In genomic region chr12:16021026-16021425, GRCh38 we compare ENCODE assay signal across 9 cellular contexts.
"Had no signal": no experiment of that assay in that cellular context is flagged by ENCODE, and none has a peak within 500 bp of the region (broad histone marks: within the 10 kb centered on the region; RNA-seq: fewer than 3 reads in every experiment).

No MANE protein-coding gene starts in this region.

- FAIRE-seq: H1, HTR-8/SVneo, K562 had no signal

- DNase-seq: H7, IMR-90, KG1 had no signal

- H3K4me2 ChIP-seq: GM23338 had no signal

- ATAC-seq: GM23338, HCT116, K562 had no signal

- H3K36me3 ChIP-seq: HAP-1 had no signal

- H3K4me1 ChIP-seq: HAP-1 had no signal

- H3K4me3 ChIP-seq: GM23338, HAP-1, K562 had no signal

- H3K9me3 ChIP-seq: HAP-1 had no signal
